Comparison of ENCODE assay signal across 8 cellular contexts in the genomic region with DNA sequence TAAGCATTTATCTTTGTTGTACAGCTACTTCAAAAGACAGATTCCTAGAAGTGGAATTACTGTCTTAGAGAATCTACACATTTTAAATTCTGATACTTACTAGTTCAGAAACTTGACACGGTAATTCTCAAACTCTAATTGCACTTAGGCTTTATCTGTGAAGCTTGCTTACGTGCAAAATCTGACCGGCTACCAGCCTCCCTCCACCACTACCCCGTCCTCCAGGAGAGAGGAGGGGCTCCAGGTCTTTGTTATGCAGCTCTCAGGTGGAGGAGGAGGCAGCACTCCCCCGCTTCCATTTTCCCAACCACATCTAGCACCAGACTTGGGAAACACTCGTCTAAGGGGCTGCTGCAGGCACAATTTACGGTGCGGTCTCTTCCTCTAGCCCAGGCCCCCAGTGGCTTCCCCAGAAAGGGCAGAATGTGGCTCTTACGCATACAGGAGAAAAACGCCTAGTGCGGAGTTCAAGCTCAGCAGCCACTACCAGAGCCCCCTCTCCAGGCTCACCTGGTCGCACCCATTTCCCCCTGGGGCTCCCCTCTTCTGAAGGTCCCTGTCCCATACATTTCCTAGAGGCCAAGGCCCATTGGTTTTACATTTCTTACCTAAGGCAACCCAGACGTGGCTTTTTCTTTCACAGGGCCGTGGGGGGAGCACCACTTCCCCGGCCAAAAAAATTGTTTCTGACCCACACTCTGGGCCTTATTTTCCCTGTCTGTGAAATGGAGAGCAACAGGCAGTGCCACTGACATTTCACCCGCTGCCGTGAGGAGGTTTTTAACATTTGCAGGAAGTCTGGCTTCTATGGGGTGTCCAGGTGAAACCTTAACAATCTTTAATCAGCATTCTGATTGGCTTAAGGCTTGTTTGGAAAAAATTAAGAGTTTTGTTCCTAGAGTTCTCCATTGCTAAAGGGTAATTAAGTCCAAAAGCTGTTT. TPM values are rescaled to one million over a fixed set of nuclear protein-coding genes. Genes with fewer than 3 reads are reported as not detected.
DNase-seq lines count a peak whose midpoint lies in the region; TF ChIP-seq lines count a peak whose summit lies in the region.

No MANE protein-coding gene starts in this region.

- H3K9me3 Mint-ChIP-seq in glutamatergic neuron (ENCODE audit: unreplicated experiment), result peaks cover 5% of the 10 kb centered on the region

- H3K36me3 ChIP-seq in sigmoid colon (no peaks in the 10 kb centered on the region), SJCRH30 (no peaks in the 10 kb centered on the region; the same call in 1 of the 2 replicates)

- peaks cover 5% of the 10 kb centered on the region for H3K4me1 Mint-ChIP-seq in glutamatergic neuron (ENCODE audit: low read depth, unreplicated experiment)

- 62 to 66% methylated on average over 17 of the region's 17 CpGs for WGBS in sigmoid colon, 2 donors

- intact Hi-C loops in sigmoid colon (cut with DNase I), result loop anchor here (10.0 kb wide), 1 partner anchor 203 kb away; the partner anchor contains the start of gene DSN1

- no peak for TF ChIP-seq CTCF in GM12875 (IDR thresholded peaks at IDR 0.05; ENCODE audit: borderline replicate concordance, insufficient read depth, low read depth, low read length)
- TF ChIP-seq CTCF in glutamatergic neuron (IDR thresholded peaks at IDR 0.05; ENCODE audit: partially characterized antibody, unreplicated experiment), result no peak
- no peak for TF ChIP-seq CTCF in sigmoid colon (IDR thresholded peaks at IDR 0.05)

- TF ChIP-seq EP300 in sigmoid colon (IDR thresholded peaks at IDR 0.05), result no peak

- H3K4me3 Mint-ChIP-seq in glutamatergic neuron (ENCODE audit: unreplicated experiment), result peak overlapping the region; percentile 67

- no peak for TF ChIP-seq POLR2A in sigmoid colon (IDR thresholded peaks at IDR 0.05)

- H3K4me3 ChIP-seq in GM12875 (ENCODE audit: low read depth, low read length) (peak overlapping the region; percentile 58), sigmoid colon (no peak overlapping the region), SJCRH30 (no peak overlapping the region)

- H3K27me3 Mint-ChIP-seq in glutamatergic neuron (ENCODE audit: unreplicated experiment), result peaks cover 16% of the 10 kb centered on the region

- H3K9me3 ChIP-seq in sigmoid colon (no peaks in the 10 kb centered on the region), SJCRH30 (replicated peaks) (no peaks in the 10 kb centered on the region)

- DNase-seq in OCI-M1 (lab: John Stamatoyannopoulos, UW), result peak; percentile 56
- no peak for DNase-seq in glutamatergic neuron
- no peak for DNase-seq in sigmoid colon
- DNase-seq in SJCRH30, result no peak
- no peak for DNase-seq in NCI-H2171 treated with DMSO at 0.1 percent for 48 hours (lab: John Stamatoyannopoulos, UW)
- no peak for DNase-seq in GM19238 (ENCODE audit: insufficient read length, low spot score)
- no peak for DNase-seq in mucosa of gallbladder (ENCODE audit: low spot score)

- H3K27ac ChIP-seq in sigmoid colon, result peak overlapping the region; percentile 88 to 94 (median 91)
- no peak overlapping the region for H3K27ac ChIP-seq in SJCRH30

- H3K27me3 ChIP-seq in sigmoid colon (no peaks in the 10 kb centered on the region), SJCRH30 (no peaks in the 10 kb centered on the region)

- no peak overlapping the region for H3K27ac Mint-ChIP-seq in glutamatergic neuron (ENCODE audit: unreplicated experiment)

- H3K36me3 Mint-ChIP-seq in glutamatergic neuron (ENCODE audit: unreplicated experiment), result no peaks in the 10 kb centered on the region

- peaks cover 0 to 41% (median 32%) of the 10 kb centered on the region in 4 donors for H3K4me1 ChIP-seq in sigmoid colon
- H3K4me1 ChIP-seq in SJCRH30, result peaks cover 12% of the 10 kb centered on the region

RNA-seq across cellular contexts. Expression of gene TGIF2, which starts 1.6 kb away (rescaled TPM):
- total RNA-seq in glutamatergic neuron (ENCODE audit: unreplicated experiment) (10.1 TPM), sigmoid colon (10 to 100 TPM in 3 of 4 donors, 1 to 10 TPM in 1; 8.9 to 13.6 (median 11.1) TPM), mucosa of gallbladder (11.7 TPM)
- 10 to 100 TPM in 1 of 3 donors, 1 to 10 TPM in 2; 2.1 to 10.0 (median 2.4) TPM for polyA plus RNA-seq in sigmoid colon
- 71.1 and 75.5 TPM in 2 replicates for total RNA-seq in SJCRH30 (2014; rRNA removed; shearing (Covaris generic))

RNA-seq across cellular contexts. Expression of gene MYL9, which starts 30.5 kb away (rescaled TPM):
- total RNA-seq in glutamatergic neuron (ENCODE audit: unreplicated experiment), result 2.0 TPM
- 1,000 to 10,000 TPM; 1,167 to 2,082 (median 1,738) TPM for total RNA-seq in sigmoid colon
- 100 to 1,000 TPM in 2 of 3 donors, 10 to 100 TPM in 1; 26.4 to 168 (median 105) TPM for polyA plus RNA-seq in sigmoid colon
- total RNA-seq in SJCRH30 (2014; rRNA removed; shearing (Covaris generic)), result 0.49 and 0.76 TPM in 2 replicates
- 1,833 TPM for total RNA-seq in mucosa of gallbladder

RNA-seq across cellular contexts. Expression of gene RAB5IF, which starts 33.7 kb away (rescaled TPM):
- total RNA-seq in glutamatergic neuron (ENCODE audit: unreplicated experiment) (48.9 TPM), sigmoid colon (10 to 100 TPM; 58.7 to 85.1 (median 75.7) TPM), mucosa of gallbladder (109 TPM)
- polyA plus RNA-seq in sigmoid colon, result 100 to 1,000 TPM; 106 to 169 (median 148) TPM
- 125 and 131 TPM in 2 replicates for total RNA-seq in SJCRH30 (2014; rRNA removed; shearing (Covaris generic))

Comparison
In these comparisons a context has a peak if more than half of its experiments do, and no peak if none do; other contexts are left out.
1. RNA of gene MYL9, which starts 30.5 kb away (total RNA-seq): 1,833 TPM in mucosa of gallbladder (single experiment) and 1,167 to 2,082 TPM in sigmoid colon; 2.0 TPM in glutamatergic neuron (single experiment) and 0.49 to 0.76 TPM in SJCRH30; every median in the first group is over 100 times any median in the second.